Comparison of ENCODE assay signal across 1 cellular context in genomic region chr13:110914293-110915056, GRCh38.
TF ChIP-seq lines count a peak whose summit lies in the region.

No MANE protein-coding gene starts in this region.

TF ChIP-seq in HepG2, 621 proteins besides CTCF, POLR2A, EP300 and RAD21 (continued from another document and continues in another):
- TF ChIP-seq PAXIP1 (CRISPR knock-in tag; conservative IDR thresholded peaks at IDR 0.05), result peak; percentile 15; the same call in 1 of the 2 replicates
- TF ChIP-seq REL (CRISPR knock-in tag; conservative IDR thresholded peaks at IDR 0.05), result peak; percentile 82; the same call in 1 of the 2 replicates
- no peak for TF ChIP-seq ZBTB8A (CRISPR knock-in tag; IDR thresholded peaks at IDR 0.05; ENCODE audit: borderline replicate concordance, low read depth)
- no peak for TF ChIP-seq ATM (IDR thresholded peaks at IDR 0.05; ENCODE audit: borderline replicate concordance)
- no peak for TF ChIP-seq GRHL1 (CRISPR knock-in tag; conservative IDR thresholded peaks at IDR 0.05)
- TF ChIP-seq GABPB1 (CRISPR knock-in tag; IDR thresholded peaks at IDR 0.05), result peak; percentile 67
- TF ChIP-seq IKZF4 (CRISPR knock-in tag; IDR thresholded peaks at IDR 0.05; ENCODE audit: borderline replicate concordance, low read depth, not compliant biosample characterization), result peak; percentile 66
- no peak for TF ChIP-seq SP5 (CRISPR knock-in tag; IDR thresholded peaks at IDR 0.05; ENCODE audit: borderline replicate concordance, low read depth)
- no peak for TF ChIP-seq RXRB (CRISPR knock-in tag; IDR thresholded peaks at IDR 0.05; ENCODE audit: borderline replicate concordance)
- peak; percentile 63; the same call in 1 of the 2 replicates for TF ChIP-seq BRD4 (CRISPR knock-in tag; IDR thresholded peaks at IDR 0.05)
- no peak; the same call in 1 of the 2 replicates for TF ChIP-seq ZNF580 (CRISPR knock-in tag; IDR thresholded peaks at IDR 0.05; ENCODE audit: borderline replicate concordance, low read depth)
- peak; percentile 81 for TF ChIP-seq POLR2G (IDR thresholded peaks at IDR 0.05; ENCODE audit: low read depth, low read length)
- TF ChIP-seq ZNF772 (CRISPR knock-in tag; IDR thresholded peaks at IDR 0.05), result peak; percentile 26; the same call in 1 of the 2 replicates
- no peak for TF ChIP-seq HNF1A (IDR thresholded peaks at IDR 0.05; ENCODE audit: low read depth)
- peak; percentile 36; the same call in 1 of the 2 replicates for TF ChIP-seq HNF1A (CRISPR knock-in tag; IDR thresholded peaks at IDR 0.05; ENCODE audit: borderline replicate concordance)
- 0 out of 2 replicates have a peak, but pooled peaks have one; percentile 27 for TF ChIP-seq ETV6 (CRISPR knock-in tag; conservative IDR thresholded peaks at IDR 0.05)
- TF ChIP-seq ZC3H13 (CRISPR knock-in tag; IDR thresholded peaks at IDR 0.05), result peak; percentile 90
- TF ChIP-seq ZSCAN20 (CRISPR knock-in tag; IDR thresholded peaks at IDR 0.05; ENCODE audit: borderline replicate concordance), result 0 out of 2 replicates have a peak, but pooled peaks have one; percentile 74
- TF ChIP-seq NPAS2 (CRISPR knock-in tag; IDR thresholded peaks at IDR 0.05; ENCODE audit: borderline replicate concordance), result no peak
- peak; percentile 53; the same call in 1 of the 2 replicates for TF ChIP-seq CAMTA2 (CRISPR knock-in tag; IDR thresholded peaks at IDR 0.05; ENCODE audit: borderline replicate concordance)
- TF ChIP-seq ZNF101 (CRISPR knock-in tag; IDR thresholded peaks at IDR 0.05; ENCODE audit: borderline replicate concordance, low read depth), result no peak
- no peak for TF ChIP-seq PRDM15 (CRISPR knock-in tag; IDR thresholded peaks at IDR 0.05)
- peak; percentile 51; the same call in 1 of the 2 replicates for TF ChIP-seq ZNF138 (CRISPR knock-in tag; IDR thresholded peaks at IDR 0.05; ENCODE audit: low read depth)
- TF ChIP-seq ZNF337 (CRISPR knock-in tag; IDR thresholded peaks at IDR 0.05; ENCODE audit: borderline replicate concordance, low read depth), result no peak
- TF ChIP-seq PHF8 (CRISPR knock-in tag; IDR thresholded peaks at IDR 0.05), result peak; percentile 86
- peak; percentile 64; the same call in 1 of the 2 replicates for TF ChIP-seq KDM5A (IDR thresholded peaks at IDR 0.05; ENCODE audit: borderline replicate concordance, low read length)
- 0 out of 2 replicates have a peak, but pooled peaks have one; percentile 13 for TF ChIP-seq KMT2B (CRISPR knock-in tag; IDR thresholded peaks at IDR 0.05)
- TF ChIP-seq XBP1 (CRISPR knock-in tag; IDR thresholded peaks at IDR 0.05), result no peak
- no peak for TF ChIP-seq KDM1A (CRISPR knock-in tag; IDR thresholded peaks at IDR 0.05)
- peak; percentile 51 for TF ChIP-seq KDM5B (CRISPR knock-in tag; IDR thresholded peaks at IDR 0.05; ENCODE audit: borderline replicate concordance)
- TF ChIP-seq ZNF331 (CRISPR knock-in tag; IDR thresholded peaks at IDR 0.05), result no peak
- TF ChIP-seq ZNF557 (CRISPR knock-in tag; IDR thresholded peaks at IDR 0.05), result no peak
- TF ChIP-seq PRMT3 (CRISPR knock-in tag; IDR thresholded peaks at IDR 0.05; ENCODE audit: borderline replicate concordance, low read depth), result 0 out of 2 replicates have a peak, but pooled peaks have one; percentile 43
- no peak for TF ChIP-seq NONO (IDR thresholded peaks at IDR 0.05)
- peak; percentile 82 for TF ChIP-seq NONO (CRISPR knock-in tag; conservative IDR thresholded peaks at IDR 0.05)
- TF ChIP-seq GATAD2A (CRISPR knock-in tag; IDR thresholded peaks at IDR 0.05), result no peak
- TF ChIP-seq ZBTB1 (CRISPR knock-in tag; IDR thresholded peaks at IDR 0.05; ENCODE audit: borderline replicate concordance), result no peak
- 0 out of 2 replicates have a peak, but pooled peaks have one; percentile 22 for TF ChIP-seq ZNF264 (CRISPR knock-in tag; IDR thresholded peaks at IDR 0.05)
- peak; percentile 86 for TF ChIP-seq MTERF4 (CRISPR knock-in tag; IDR thresholded peaks at IDR 0.05)
- peak; percentile 54; the same call in 1 of the 2 replicates for TF ChIP-seq SALL1 (CRISPR knock-in tag; IDR thresholded peaks at IDR 0.05)
- TF ChIP-seq TFE3 (CRISPR knock-in tag; IDR thresholded peaks at IDR 0.05), result 0 out of 2 replicates have a peak, but pooled peaks have one; percentile 10
- no peak for TF ChIP-seq ZNF10 (CRISPR knock-in tag; IDR thresholded peaks at IDR 0.05; ENCODE audit: borderline replicate concordance, low read depth)
- TF ChIP-seq ATF3 (CRISPR knock-in tag; IDR thresholded peaks at IDR 0.05), result 0 out of 2 replicates have a peak, but pooled peaks have one; percentile 14
- no peak for TF ChIP-seq AKAP8 (CRISPR knock-in tag; IDR thresholded peaks at IDR 0.05)
- TF ChIP-seq KLF12 (CRISPR knock-in tag; IDR thresholded peaks at IDR 0.05; ENCODE audit: borderline replicate concordance), result peak; percentile 85
- peak; percentile 61 for TF ChIP-seq TBX2 (CRISPR knock-in tag; IDR thresholded peaks at IDR 0.05; ENCODE audit: borderline replicate concordance)
- TF ChIP-seq TMF1 (CRISPR knock-in tag; IDR thresholded peaks at IDR 0.05; ENCODE audit: low read depth), result peak; percentile 60; the same call in 1 of the 2 replicates
- TF ChIP-seq PAF1 (CRISPR knock-in tag; IDR thresholded peaks at IDR 0.05), result no peak
- no peak for TF ChIP-seq ZNF253 (CRISPR knock-in tag; IDR thresholded peaks at IDR 0.05; ENCODE audit: borderline replicate concordance)
- peak; percentile 30; the same call in 1 of the 2 replicates for TF ChIP-seq ZNF558 (CRISPR knock-in tag; IDR thresholded peaks at IDR 0.05; ENCODE audit: borderline replicate concordance)
- TF ChIP-seq ARNT (IDR thresholded peaks at IDR 0.05), result no peak
- no peak for TF ChIP-seq MBD4 (IDR thresholded peaks at IDR 0.05; ENCODE audit: borderline replicate concordance, low read length)
- TF ChIP-seq SMAD1 (CRISPR knock-in tag; IDR thresholded peaks at IDR 0.05; ENCODE audit: borderline replicate concordance, low read depth), result no peak
- no peak for TF ChIP-seq ZC3H4 (CRISPR knock-in tag; IDR thresholded peaks at IDR 0.05; ENCODE audit: borderline replicate concordance)
